20 cellular contexts compared by ENCODE assay signal in genomic region chr22:48393041-48393370, GRCh38.
"Had no signal": no experiment of that assay in that cellular context is flagged by ENCODE, and none has a peak within 500 bp of the region (broad histone marks: within the 10 kb centered on the region; RNA-seq: fewer than 3 reads in every experiment).

No MANE protein-coding gene starts in this region.

- H3K27me3 ChIP-seq: left lung had no signal

- H3K4me3 Mint-ChIP-seq: activated CD4-positive, alpha-beta memory T cell treated with anti-CD3 and anti-CD28 coated beads for 36 hours; activated CD4-positive, alpha-beta T cell treated with anti-CD3 and anti-CD28 coated beads for 36 hours; activated naive CD8-positive, alpha-beta T cell treated with anti-CD3 and anti-CD28 coated beads for 36 hours; activated T-helper 1 cell treated with anti-CD3 and anti-CD28 coated beads, Interleukin-12 subunit alpha, Interleukin-12 subunit beta, Interleukin-2, Interleukin-4 antibody, amounts not matched to agents 30 ng/mL and 10 ng/mL and 1 ng/mL, durations not matched to agents 14 hours and 24 hours and 36 hours; naive B cell; stimulated activated effector memory CD8-positive, alpha-beta T cell treated with anti-CD3 and anti-CD28 coated beads, Interleukin-12 subunit alpha, Interleukin-12 subunit beta, amount 100 ng/mL, for 72 hours; type B pancreatic cell; WTC11 had no signal

- H3K9me3 Mint-ChIP-seq: activated CD4-positive, alpha-beta memory T cell treated with anti-CD3 and anti-CD28 coated beads for 36 hours; activated naive CD8-positive, alpha-beta T cell treated with anti-CD3 and anti-CD28 coated beads for 36 hours; activated T-helper 1 cell treated with anti-CD3 and anti-CD28 coated beads, Interleukin-12 subunit alpha, Interleukin-12 subunit beta, Interleukin-2, Interleukin-4 antibody, amounts not matched to agents 30 ng/mL and 10 ng/mL and 1 ng/mL, durations not matched to agents 14 hours and 24 hours and 36 hours; stimulated activated effector memory CD8-positive, alpha-beta T cell treated with anti-CD3 and anti-CD28 coated beads, Interleukin-12 subunit alpha, Interleukin-12 subunit beta, amount 100 ng/mL, for 72 hours; type B pancreatic cell had no signal

- H3K4me3 ChIP-seq: left lung, pancreas, smooth muscle cell, stomach had no signal

- H3K27ac ChIP-seq: dorsolateral prefrontal cortex, left lung, pancreas, stomach had no signal

- H3K27ac Mint-ChIP-seq: activated CD4-positive, alpha-beta memory T cell treated with anti-CD3 and anti-CD28 coated beads for 36 hours; activated CD4-positive, alpha-beta T cell treated with anti-CD3 and anti-CD28 coated beads for 36 hours; activated naive CD8-positive, alpha-beta T cell treated with anti-CD3 and anti-CD28 coated beads for 36 hours; activated T-helper 1 cell treated with anti-CD3 and anti-CD28 coated beads, Interleukin-12 subunit alpha, Interleukin-12 subunit beta, Interleukin-2, Interleukin-4 antibody, amounts not matched to agents 30 ng/mL and 10 ng/mL and 1 ng/mL, durations not matched to agents 14 hours and 24 hours and 36 hours; naive B cell; stimulated activated effector memory CD8-positive, alpha-beta T cell treated with anti-CD3 and anti-CD28 coated beads, Interleukin-12 subunit alpha, Interleukin-12 subunit beta, amount 100 ng/mL, for 72 hours; type B pancreatic cell; WTC11 had no signal

- H3K27me3 Mint-ChIP-seq: activated CD4-positive, alpha-beta memory T cell treated with anti-CD3 and anti-CD28 coated beads for 36 hours; activated naive CD8-positive, alpha-beta T cell treated with anti-CD3 and anti-CD28 coated beads for 36 hours had no signal

- H3K36me3 Mint-ChIP-seq: activated CD4-positive, alpha-beta memory T cell treated with anti-CD3 and anti-CD28 coated beads for 36 hours; activated naive CD8-positive, alpha-beta T cell treated with anti-CD3 and anti-CD28 coated beads for 36 hours; naive B cell; stimulated activated effector memory CD8-positive, alpha-beta T cell treated with anti-CD3 and anti-CD28 coated beads, Interleukin-12 subunit alpha, Interleukin-12 subunit beta, amount 100 ng/mL, for 72 hours; type B pancreatic cell; WTC11 had no signal

- H3K4me1 Mint-ChIP-seq: activated CD4-positive, alpha-beta T cell treated with anti-CD3 and anti-CD28 coated beads for 36 hours; activated naive CD8-positive, alpha-beta T cell treated with anti-CD3 and anti-CD28 coated beads for 36 hours; naive B cell; stimulated activated effector memory CD8-positive, alpha-beta T cell treated with anti-CD3 and anti-CD28 coated beads, Interleukin-12 subunit alpha, Interleukin-12 subunit beta, amount 100 ng/mL, for 72 hours had no signal

- H3K4me1 ChIP-seq: left lung, pancreas, stomach had no signal

- DNase-seq: activated CD4-positive, alpha-beta memory T cell treated with anti-CD3 and anti-CD28 coated beads for 36 hours; activated CD4-positive, alpha-beta T cell treated with anti-CD3 and anti-CD28 coated beads for 36 hours; activated naive CD4-positive, alpha-beta T cell; activated naive CD8-positive, alpha-beta T cell treated with anti-CD3 and anti-CD28 coated beads for 36 hours; activated T-cell treated with anti-CD3 and anti-CD28 coated beads for 4 hours; amniotic stem cell; erythroblast; left lung; mammary epithelial cell; naive B cell; pancreas; stimulated activated CD4-positive, alpha-beta T cell treated with anti-CD3 and anti-CD28 coated beads, Interleukin-4, amount 100 ng/mL, for 24 hours; stomach had no signal

- H3K36me3 ChIP-seq: left lung, pancreas, stomach had no signal

- ATAC-seq: activated CD4-positive, alpha-beta T cell treated with anti-CD3 and anti-CD28 coated beads for 36 hours; left lung; pancreas; sciatic nerve; stimulated activated effector memory CD8-positive, alpha-beta T cell treated with anti-CD3 and anti-CD28 coated beads, Interleukin-12 subunit alpha, Interleukin-12 subunit beta, amount 100 ng/mL, for 72 hours; WTC11 had no signal

- H3K9me3 ChIP-seq: left lung, pancreas had no signal
